In genomic region chrX:54639346-54640102, GRCh38 we compare ENCODE assay signal across 8 cellular contexts.
A peak's percentile ranks its signal among the peaks of the same experiment; 100 is the strongest.
DNase-seq lines count a peak whose midpoint lies in the region; ATAC-seq and TF ChIP-seq lines count a peak whose summit lies in the region.

No MANE protein-coding gene starts in this region.

- CTCF ChIA-PET in CD4-positive, alpha-beta memory T cell (lab: Charles Lee; ENCODE audit: partially characterized antibody): interaction anchor here (0.7 to 1.9 kb wide), 9 partner anchors 147 to 1269 kb away, joined by 3 to 9 read pairs (median 5); partner anchors contain the start of gene APEX2
- CTCF ChIA-PET in activated CD4-positive, alpha-beta memory T cell treated with anti-CD3 and anti-CD28 coated beads for 36 hours (lab: Charles Lee): interaction anchor here (0.7 to 1.8 kb wide), 6 partner anchors 15 to 1176 kb away, joined by 3 to 10 read pairs (median 3); partner anchors contain the start of gene APEX2

- H3K9me3 Mint-ChIP-seq in CD4-positive, alpha-beta memory T cell: peaks cover 2 to 12% (median 6%) of the 10 kb centered on the region in 8 donors
- H3K9me3 Mint-ChIP-seq in activated CD4-positive, alpha-beta memory T cell treated with anti-CD3 and anti-CD28 coated beads for 36 hours: peaks cover 8% of the 10 kb centered on the region

- H3K27me3 Mint-ChIP-seq in CD4-positive, alpha-beta memory T cell: no peaks in the 10 kb centered on the region
- no peaks in the 10 kb centered on the region for H3K27me3 Mint-ChIP-seq in activated CD4-positive, alpha-beta memory T cell treated with anti-CD3 and anti-CD28 coated beads for 36 hours

- ATAC-seq in GM19455 (IDR thresholded peaks at IDR 0.05; ENCODE audit: unreplicated experiment) (peak; percentile 94), right lobe of liver (peak; percentile 87 to 94 (median 90))

- POLR2A ChIA-PET in CD4-positive, alpha-beta memory T cell (lab: Charles Lee; ENCODE audit: partially characterized antibody): interaction anchor here (0.9 to 3.4 kb wide), 21 partner anchors 10 to 1558 kb away, joined by 3 to 44 read pairs (median 5); partner anchors contain the start of genes APEX2, FAM120C, GNL3L and MAGED2
- POLR2A ChIA-PET in activated CD4-positive, alpha-beta memory T cell treated with anti-CD3 and anti-CD28 coated beads for 36 hours (lab: Charles Lee): interaction anchor here (0.8 to 1.6 kb wide), 10 partner anchors 9 to 954 kb away, joined by 3 to 9 read pairs (median 4); partner anchors contain the start of genes APEX2, FAM120C, GNL3L and TSR2

- WGBS in right lobe of liver (ENCODE audit: insufficient coverage, low coverage, low lambda C conversion rate, missing lambda C conversion rate): 26% methylated on average over 42 of the region's 47 CpGs

- peak overlapping the region; percentile 94 for H3K27ac ChIP-seq in CD4-positive, alpha-beta memory T cell (ENCODE audit: low read depth, low read length)
- peak overlapping the region; percentile 58 to 97 (median 88) for H3K27ac ChIP-seq in dorsolateral prefrontal cortex
- H3K27ac ChIP-seq in right lobe of liver: peak overlapping the region; percentile 80 to 87 (median 81)

- H3K36me3 ChIP-seq in CD4-positive, alpha-beta memory T cell (ENCODE audit: insufficient read depth, low read length): no peaks in the 10 kb centered on the region
- no peaks in the 10 kb centered on the region for H3K36me3 ChIP-seq in right lobe of liver

- peaks cover 6 to 8% of the 10 kb centered on the region in 2 donors for H3K36me3 Mint-ChIP-seq in CD4-positive, alpha-beta memory T cell
- H3K36me3 Mint-ChIP-seq in activated CD4-positive, alpha-beta memory T cell treated with anti-CD3 and anti-CD28 coated beads for 36 hours: no peaks in the 10 kb centered on the region

- no peaks in the 10 kb centered on the region for H3K9me3 ChIP-seq in CD4-positive, alpha-beta memory T cell (ENCODE audit: control insufficient read depth in 1 of 2, low read length in 2 of 2)
- H3K9me3 ChIP-seq in right lobe of liver: no peaks in the 10 kb centered on the region

- H3K27me3 ChIP-seq in CD4-positive, alpha-beta memory T cell (ENCODE audit: insufficient read depth, low read length): no peaks in the 10 kb centered on the region
- H3K27me3 ChIP-seq in dorsolateral prefrontal cortex: peaks cover 0 to 36% (median 0%) of the 10 kb centered on the region in 45 donors
- H3K27me3 ChIP-seq in right lobe of liver: no peaks in the 10 kb centered on the region

- H3K4me1 Mint-ChIP-seq in CD4-positive, alpha-beta memory T cell: peaks cover 2 to 23% (median 9%) of the 10 kb centered on the region in 4 donors
- H3K4me1 Mint-ChIP-seq in activated CD4-positive, alpha-beta memory T cell treated with anti-CD3 and anti-CD28 coated beads for 36 hours (ENCODE audit: low read depth): peaks cover 5% of the 10 kb centered on the region

- peak overlapping the region; percentile 57 to 59 for H3K4me3 ChIP-seq in CD4-positive, alpha-beta memory T cell (ENCODE audit: low read length in 2 of 2)
- peak overlapping the region; percentile 21 to 72 (median 54) for H3K4me3 ChIP-seq in dorsolateral prefrontal cortex
- peak overlapping the region; percentile 22 to 50 (median 45) for H3K4me3 ChIP-seq in right lobe of liver

- peak overlapping the region; percentile 98 to 100 (median 99) for H3K27ac Mint-ChIP-seq in CD4-positive, alpha-beta memory T cell
- peak overlapping the region; percentile 99 for H3K27ac Mint-ChIP-seq in activated CD4-positive, alpha-beta memory T cell treated with anti-CD3 and anti-CD28 coated beads for 36 hours

- intact Hi-C loops in CD4-positive, alpha-beta memory T cell (cut with micrococcal nuclease): loop anchor here (1.0 to 10.0 kb wide), 10 partner anchors 109 to 955 kb away; partner anchors contain the start of genes APEX2, FAM120C, GNL3L and HUWE1
- intact Hi-C loops in activated CD4-positive, alpha-beta memory T cell treated with anti-CD3 and anti-CD28 coated beads for 36 hours (cut with micrococcal nuclease): loop anchor here (1.0 to 5.0 kb wide), 9 partner anchors 110 to 922 kb away; partner anchors contain the start of genes APEX2, FAM120C, PHF8 and TSR2
- intact Hi-C loops in dorsolateral prefrontal cortex (cut with DNase I): loop anchor here (1.0 to 10.0 kb wide), 7 partner anchors 115 to 595 kb away; partner anchors contain the start of genes PFKFB1 (in 1 of the 2), PHF8 (in 1 of the 2) and WNK3 (in 1 of the 2)
- intact Hi-C loops in right lobe of liver (cut with DNase I): no loop called here

- peak in 55 of 56 donors; percentile 38 to 78 (median 64) for TF ChIP-seq CTCF in dorsolateral prefrontal cortex (IDR thresholded peaks at IDR 0.05 in 54 of 56, conservative IDR thresholded peaks at IDR 0.05 in 2 of 56; ENCODE audit: low read depth in 1 of 56, partially characterized antibody in 56 of 56)
- peak; percentile 50 to 72 (median 66) for TF ChIP-seq CTCF in right lobe of liver (IDR thresholded peaks at IDR 0.05)

- TF ChIP-seq POLR2A in right lobe of liver (IDR thresholded peaks at IDR 0.05): peak; percentile 76

- DNase-seq in CD4-positive, alpha-beta memory T cell: peak; percentile 86 to 97 (median 91)
- DNase-seq in HK-2 (ENCODE audit: unreplicated experiment): peak; percentile 92
- DNase-seq in NCI-H82 (lab: John Stamatoyannopoulos, UW): peak; percentile 99
- DNase-seq in activated CD4-positive, alpha-beta memory T cell treated with anti-CD3 and anti-CD28 coated beads for 36 hours: peak; percentile 95
- DNase-seq in dorsolateral prefrontal cortex: peak; percentile 74 to 92 (median 89)
- peak; percentile 92 to 95 (median 93) for DNase-seq in right lobe of liver
- DNase-seq in stimulated activated CD4-positive, alpha-beta T cell treated with anti-CD3 and anti-CD28 coated beads, Interleukin-4, amount 100 ng/mL, for 24 hours: peak; percentile 94

- peak overlapping the region; percentile 89 to 96 (median 94) for H3K4me3 Mint-ChIP-seq in CD4-positive, alpha-beta memory T cell
- peak overlapping the region; percentile 90 for H3K4me3 Mint-ChIP-seq in activated CD4-positive, alpha-beta memory T cell treated with anti-CD3 and anti-CD28 coated beads for 36 hours

- peaks cover 12% of the 10 kb centered on the region for H3K4me1 ChIP-seq in CD4-positive, alpha-beta memory T cell (ENCODE audit: insufficient read depth, low read length)
- H3K4me1 ChIP-seq in right lobe of liver: no peaks in the 10 kb centered on the region

Comparison
In these comparisons a context has a peak if more than half of its experiments do, and no peak if none do; other contexts are left out.
1. Peak in every context shown above with its lines: DNase-seq, ATAC-seq, H3K4me3 ChIP-seq and H3K27ac ChIP-seq.
2. intact Hi-C loops: an anchor here in CD4-positive, alpha-beta memory T cell (1.0 to 10.0 kb wide), activated CD4-positive, alpha-beta memory T cell treated with anti-CD3 and anti-CD28 coated beads for 36 hours (1.0 to 5.0 kb wide) and dorsolateral prefrontal cortex (1.0 to 10.0 kb wide); none called in right lobe of liver.